Comparison of ENCODE assay signal across 8 cellular contexts in the genomic region with DNA sequence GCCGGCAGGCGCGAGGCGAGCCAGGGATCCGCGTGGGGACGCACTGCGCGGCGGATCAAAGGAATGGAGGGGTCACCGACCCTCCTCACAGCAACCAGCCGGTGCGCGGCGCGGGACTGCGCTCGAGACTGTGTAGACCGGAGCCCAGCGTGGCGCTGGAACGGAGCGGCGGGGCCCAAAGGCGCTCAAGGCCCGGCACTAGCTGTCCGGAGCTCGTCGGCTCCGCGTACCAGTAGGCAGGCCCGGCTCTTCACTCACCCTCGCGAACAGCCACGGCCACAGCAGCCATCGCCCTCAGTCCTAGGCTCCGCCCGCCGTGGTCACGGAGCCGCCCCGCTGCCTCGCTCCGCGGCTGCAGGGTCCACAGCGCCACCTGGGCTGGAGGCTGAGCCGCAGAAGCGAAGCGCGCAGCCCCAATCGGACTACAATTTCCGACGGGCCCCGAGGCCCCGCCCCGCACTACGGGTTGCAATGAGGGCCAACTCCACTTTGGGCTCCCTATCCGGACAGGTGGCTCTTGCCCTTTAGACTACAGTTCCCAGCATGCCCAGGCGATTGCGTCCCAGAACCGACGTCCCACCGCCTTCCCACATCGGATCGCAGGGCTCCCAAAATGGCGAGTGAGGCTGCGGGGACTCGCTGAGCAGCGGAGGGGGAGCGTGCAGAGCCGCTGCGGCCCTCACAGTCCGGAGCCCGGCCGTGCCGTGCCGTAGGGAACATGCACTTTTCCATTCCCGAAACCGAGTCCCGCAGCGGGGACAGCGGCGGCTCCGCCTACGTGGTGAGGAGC. TPM values are rescaled to one million over a fixed set of nuclear protein-coding genes. Genes with fewer than 3 reads are reported as not detected.
A peak's percentile ranks its signal among the peaks of the same experiment; 100 is the strongest.
DNase-seq lines count a peak whose midpoint lies in the region; ATAC-seq and TF ChIP-seq lines count a peak whose summit lies in the region.

A gene (minus strand): TSS at position 313 of the 790 bp plus-strand sequence. CDS start 24 bp downstream, at position 289.
A gene with protein sequence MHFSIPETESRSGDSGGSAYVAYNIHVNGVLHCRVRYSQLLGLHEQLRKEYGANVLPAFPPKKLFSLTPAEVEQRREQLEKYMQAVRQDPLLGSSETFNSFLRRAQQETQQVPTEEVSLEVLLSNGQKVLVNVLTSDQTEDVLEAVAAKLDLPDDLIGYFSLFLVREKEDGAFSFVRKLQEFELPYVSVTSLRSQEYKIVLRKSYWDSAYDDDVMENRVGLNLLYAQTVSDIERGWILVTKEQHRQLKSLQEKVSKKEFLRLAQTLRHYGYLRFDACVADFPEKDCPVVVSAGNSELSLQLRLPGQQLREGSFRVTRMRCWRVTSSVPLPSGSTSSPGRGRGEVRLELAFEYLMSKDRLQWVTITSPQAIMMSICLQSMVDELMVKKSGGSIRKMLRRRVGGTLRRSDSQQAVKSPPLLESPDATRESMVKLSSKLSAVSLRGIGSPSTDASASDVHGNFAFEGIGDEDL (plus strand): TSS at position 591 of the 790 bp plus-strand sequence. CDS start 128 bp downstream, at position 719.

- H3K4me3 ChIP-seq in left lung, result peak within 1 kb of the TSS; percentile 95 to 97

- H3K4me1 Mint-ChIP-seq in CD4-positive, alpha-beta T cell (ENCODE audit: low read depth), result peaks cover 42% of the 10 kb centered on the region
- H3K4me1 Mint-ChIP-seq in dendritic cell treated with granulocyte-macrophage colony-stimulating factor and Interleukin-4, amounts not matched to agents 40 ng/mL and 50 ng/mL, for 4 days (ENCODE audit: low read depth), result peaks cover 58% of the 10 kb centered on the region

- CTCF ChIA-PET in CD4-positive, alpha-beta T cell (lab: Charles Lee), result interaction anchor here (0.9 to 1.5 kb wide), 11 partner anchors 11 to 119 kb away, joined by 3 to 8 read pairs (median 4); a partner anchor contains a TSS

- no peaks in the 10 kb centered on the region for H3K9me3 Mint-ChIP-seq in CD4-positive, alpha-beta T cell
- no peaks in the 10 kb centered on the region for H3K9me3 Mint-ChIP-seq in dendritic cell treated with granulocyte-macrophage colony-stimulating factor and Interleukin-4, amounts not matched to agents 40 ng/mL and 50 ng/mL, for 4 days

- H3K4me3 Mint-ChIP-seq in CD4-positive, alpha-beta T cell, result peak within 1 kb of the TSS; percentile 96
- peak within 1 kb of the TSS; percentile 98 for H3K4me3 Mint-ChIP-seq in dendritic cell treated with granulocyte-macrophage colony-stimulating factor and Interleukin-4, amounts not matched to agents 40 ng/mL and 50 ng/mL, for 4 days

- H3K27ac Mint-ChIP-seq in CD4-positive, alpha-beta T cell, result peak within 1 kb of the TSS; percentile 83
- peak within 1 kb of the TSS; percentile 95 for H3K27ac Mint-ChIP-seq in dendritic cell treated with granulocyte-macrophage colony-stimulating factor and Interleukin-4, amounts not matched to agents 40 ng/mL and 50 ng/mL, for 4 days

- H3K9me3 ChIP-seq in CD4-positive, alpha-beta T cell (ENCODE audit: control insufficient read depth, low read length), result no peaks in the 10 kb centered on the region
- no peaks in the 10 kb centered on the region for H3K9me3 ChIP-seq in left lung

- intact Hi-C loops in CD4-positive, alpha-beta T cell (cut with DNase I, micrococcal nuclease), result loop anchor here (1.0 to 5.0 kb wide), 8 partner anchors 10 to 283 kb away; a partner anchor contains a TSS
- intact Hi-C loops in dendritic cell treated with granulocyte-macrophage colony-stimulating factor and Interleukin-4, amounts not matched to agents 40 ng/mL and 50 ng/mL, for 4 days (cut with micrococcal nuclease), result loop anchor here (1.0 to 5.0 kb wide), 3 partner anchors 14 to 59 kb away; a partner anchor contains a TSS
- intact Hi-C loops in left lung (cut with DNase I), result no loop called here

- no peaks in the 10 kb centered on the region for H3K27me3 Mint-ChIP-seq in CD4-positive, alpha-beta T cell
- no peaks in the 10 kb centered on the region for H3K27me3 Mint-ChIP-seq in dendritic cell treated with granulocyte-macrophage colony-stimulating factor and Interleukin-4, amounts not matched to agents 40 ng/mL and 50 ng/mL, for 4 days

- H3K27ac ChIP-seq in CD4-positive, alpha-beta T cell (ENCODE audit: low read depth, low read length), result peak within 1 kb of the TSS; percentile 88
- peak within 1 kb of the TSS; percentile 82 to 94 for H3K27ac ChIP-seq in left lung

- DNase-seq in CD4-positive, alpha-beta T cell, result peak; percentile 98 to 99 (median 99)
- DNase-seq in NCI-H774 (lab: John Stamatoyannopoulos, UW) (peak; percentile 97), left lung (peak; percentile 99 to 100)
- peak; percentile 99 for DNase-seq in activated CD4-positive, alpha-beta T cell treated with anti-CD3 and anti-CD28 coated beads, Interleukin-2, amount 50 U/mL, for 4 hours
- peak; percentile 97 to 98 for DNase-seq in stimulated activated CD4-positive, alpha-beta T cell treated with anti-CD3 and anti-CD28 coated beads, Interleukin-2, amount 100 ng/mL, for 48 hours

- H3K36me3 Mint-ChIP-seq in CD4-positive, alpha-beta T cell (ENCODE audit: low read depth), result peaks cover 81% of the 10 kb centered on the region
- H3K36me3 Mint-ChIP-seq in dendritic cell treated with granulocyte-macrophage colony-stimulating factor and Interleukin-4, amounts not matched to agents 40 ng/mL and 50 ng/mL, for 4 days (ENCODE audit: low read depth), result peaks cover 97% of the 10 kb centered on the region

- POLR2A ChIA-PET in CD4-positive, alpha-beta T cell (lab: Charles Lee), result interaction anchor here (0.6 to 5.9 kb wide), 11 partner anchors 10 to 319 kb away, joined by 4 to 45 read pairs (median 7); a partner anchor contains a TSS

- ATAC-seq in CD4-positive, alpha-beta T cell (ENCODE audit: poor library complexity), result peak; percentile 89
- ATAC-seq in GM19397 (IDR thresholded peaks at IDR 0.05; ENCODE audit: unreplicated experiment), result peak; percentile 89
- peak; percentile 83 for ATAC-seq in HG03571 (IDR thresholded peaks at IDR 0.05; ENCODE audit: unreplicated experiment)
- ATAC-seq in left lung, result peak; percentile 94

- H3K27me3 ChIP-seq in CD4-positive, alpha-beta T cell (ENCODE audit: control insufficient read depth, insufficient read depth, low read length), result no peaks in the 10 kb centered on the region
- no peaks in the 10 kb centered on the region for H3K27me3 ChIP-seq in left lung

- TF ChIP-seq CTCF in CD4-positive, alpha-beta T cell (IDR thresholded peaks at IDR 0.05), result peak; percentile 80
- TF ChIP-seq CTCF in left lung (IDR thresholded peaks at IDR 0.05), result peak; percentile 69

- peaks cover 31 to 37% of the 10 kb centered on the region in 2 donors for H3K4me1 ChIP-seq in left lung

- peaks cover 0 to 65% of the 10 kb centered on the region in 2 donors for H3K36me3 ChIP-seq in left lung

RNA-seq across cellular contexts. Expression of the first gene that starts in this region (rescaled TPM):
- 10 to 100 TPM; 33.2 to 34.0 TPM for total RNA-seq in CD4-positive, alpha-beta T cell
- total RNA-seq in left lung, result 10 to 100 TPM; 30.7 to 36.9 TPM

RNA-seq across cellular contexts. Expression of the second gene that starts in this region (rescaled TPM):
- 10 to 100 TPM; 66.3 to 67.9 TPM for total RNA-seq in CD4-positive, alpha-beta T cell
- 100 to 1,000 TPM in 1 of 2 donors, 10 to 100 TPM in 1; 91.0 to 121 TPM for total RNA-seq in left lung

Comparison
In these comparisons a context has a peak if more than half of its experiments do, and no peak if none do; other contexts are left out.
1. Peak in every context shown above with its lines: DNase-seq, ATAC-seq, H3K4me3 ChIP-seq and H3K27ac ChIP-seq.
2. intact Hi-C loops: an anchor here in CD4-positive, alpha-beta T cell (1.0 to 5.0 kb wide) and dendritic cell treated with granulocyte-macrophage colony-stimulating factor and Interleukin-4, amounts not matched to agents 40 ng/mL and 50 ng/mL, for 4 days (1.0 to 5.0 kb wide); none called in left lung.